1 cellular context compared by ENCODE assay signal in the genomic region with DNA sequence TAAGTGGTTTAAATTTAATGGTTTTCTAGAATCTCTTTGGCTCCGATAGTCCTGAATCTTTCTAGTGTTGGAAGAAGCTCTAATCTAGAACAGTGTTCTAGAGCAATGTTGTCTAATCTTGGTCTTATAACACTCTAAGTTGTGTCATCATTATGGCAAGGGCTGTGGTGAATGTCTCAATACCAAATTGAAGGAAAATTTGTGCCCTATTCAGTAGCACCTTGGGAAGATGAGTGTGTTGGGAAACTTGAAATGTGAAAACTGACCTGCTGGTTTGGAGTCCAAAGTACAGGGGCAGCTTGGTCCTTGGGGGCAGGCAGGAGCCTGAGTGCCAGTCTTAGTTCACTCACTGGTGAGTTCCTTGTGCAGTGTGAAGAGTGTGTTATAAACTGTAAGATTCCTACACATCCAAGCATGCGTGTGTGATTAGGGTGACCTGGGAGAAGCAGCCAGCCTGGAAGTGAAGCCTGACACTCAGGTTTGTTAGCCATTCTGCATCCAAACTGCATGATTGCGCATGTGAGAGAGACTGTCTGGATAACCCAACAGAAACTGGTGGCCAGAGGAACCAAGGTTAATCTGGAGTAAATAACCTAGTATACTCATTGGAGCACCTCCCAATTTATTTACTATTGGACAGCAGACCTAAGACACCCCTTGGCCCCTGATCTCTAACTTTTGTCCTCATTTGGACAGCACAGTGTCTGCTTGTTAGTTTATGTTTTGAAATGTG.
A peak's percentile ranks its signal among the peaks of the same experiment; 100 is the strongest.
TF ChIP-seq lines count a peak whose summit lies in the region.

No MANE protein-coding gene starts in this region.

TF ChIP-seq in HepG2, 621 proteins besides CTCF, POLR2A, EP300 and RAD21:
- TF ChIP-seq POGZ (CRISPR knock-in tag; IDR thresholded peaks at IDR 0.05) = no peak
- peak; percentile 53; the same call in 1 of the 2 replicates for TF ChIP-seq HNF4A (CRISPR knock-in tag; IDR thresholded peaks at IDR 0.05)
- TF ChIP-seq TARDBP (CRISPR knock-in tag; IDR thresholded peaks at IDR 0.05) = no peak
- TF ChIP-seq, protein P1, sequence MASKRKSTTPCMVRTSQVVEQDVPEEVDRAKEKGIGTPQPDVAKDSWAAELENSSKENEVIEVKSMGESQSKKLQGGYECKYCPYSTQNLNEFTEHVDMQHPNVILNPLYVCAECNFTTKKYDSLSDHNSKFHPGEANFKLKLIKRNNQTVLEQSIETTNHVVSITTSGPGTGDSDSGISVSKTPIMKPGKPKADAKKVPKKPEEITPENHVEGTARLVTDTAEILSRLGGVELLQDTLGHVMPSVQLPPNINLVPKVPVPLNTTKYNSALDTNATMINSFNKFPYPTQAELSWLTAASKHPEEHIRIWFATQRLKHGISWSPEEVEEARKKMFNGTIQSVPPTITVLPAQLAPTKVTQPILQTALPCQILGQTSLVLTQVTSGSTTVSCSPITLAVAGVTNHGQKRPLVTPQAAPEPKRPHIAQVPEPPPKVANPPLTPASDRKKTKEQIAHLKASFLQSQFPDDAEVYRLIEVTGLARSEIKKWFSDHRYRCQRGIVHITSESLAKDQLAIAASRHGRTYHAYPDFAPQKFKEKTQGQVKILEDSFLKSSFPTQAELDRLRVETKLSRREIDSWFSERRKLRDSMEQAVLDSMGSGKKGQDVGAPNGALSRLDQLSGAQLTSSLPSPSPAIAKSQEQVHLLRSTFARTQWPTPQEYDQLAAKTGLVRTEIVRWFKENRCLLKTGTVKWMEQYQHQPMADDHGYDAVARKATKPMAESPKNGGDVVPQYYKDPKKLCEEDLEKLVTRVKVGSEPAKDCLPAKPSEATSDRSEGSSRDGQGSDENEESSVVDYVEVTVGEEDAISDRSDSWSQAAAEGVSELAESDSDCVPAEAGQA (IDR thresholded peaks at IDR 0.05; ENCODE audit: low read depth) = no peak
- TF ChIP-seq, protein P1 (CRISPR knock-in tag; IDR thresholded peaks at IDR 0.05; ENCODE audit: borderline replicate concordance) = no peak
